In genomic region chr12:26648584-26648983, GRCh38 we compare ENCODE assay signal across 13 cellular contexts.
DNase-seq lines count a peak whose midpoint lies in the region; ATAC-seq and TF ChIP-seq lines count a peak whose summit lies in the region.
"Had no signal": no experiment of that assay in that cellular context is flagged by ENCODE, and none has a peak within 500 bp of the region (broad histone marks: within the 10 kb centered on the region; RNA-seq: fewer than 3 reads in every experiment).

No MANE protein-coding gene starts in this region.

- H3K36me3 ChIP-seq in gastroesophageal sphincter, result peaks cover 0 to 12% of the 10 kb centered on the region in 2 donors

- intact Hi-C loops in left colon (cut with DNase I, micrococcal nuclease), result no loop called here

- no peaks in the 10 kb centered on the region for H3K9me3 ChIP-seq in gastroesophageal sphincter

- H3K4me3 Mint-ChIP-seq in chondrocyte (ENCODE audit: unreplicated experiment) (no peak overlapping the region), mesothelial cell of epicardium (no peak overlapping the region)

- no peaks in the 10 kb centered on the region for H3K27me3 ChIP-seq in gastroesophageal sphincter

- TF ChIP-seq CTCF in chondrocyte (IDR thresholded peaks at IDR 0.05) (no peak), mesothelial cell of epicardium (IDR thresholded peaks at IDR 0.05; ENCODE audit: unreplicated experiment) (no peak), gastroesophageal sphincter (IDR thresholded peaks at IDR 0.05) (no peak)

- H3K27ac Mint-ChIP-seq in chondrocyte (ENCODE audit: unreplicated experiment), result peak overlapping the region; percentile 93
- H3K27ac Mint-ChIP-seq in mesothelial cell of epicardium, result peak overlapping the region; percentile 95

- peak overlapping the region in 1 of 4 donors; percentile 64 for H3K27ac ChIP-seq in gastroesophageal sphincter
- H3K27ac ChIP-seq: C4-2B had no signal

- H3K36me3 Mint-ChIP-seq in chondrocyte (ENCODE audit: low read depth) (peaks cover 14% of the 10 kb centered on the region), mesothelial cell of epicardium (peaks cover 46% of the 10 kb centered on the region)

- H3K27me3 Mint-ChIP-seq in chondrocyte (ENCODE audit: low read depth), result no peaks in the 10 kb centered on the region
- no peaks in the 10 kb centered on the region for H3K27me3 Mint-ChIP-seq in mesothelial cell of epicardium (ENCODE audit: low read depth)

- WGBS in gastroesophageal sphincter (ENCODE audit: low coverage in 1 of 2), 2 donors, result 36 to 40% methylated on average over 1 of the region's 1 CpG

- no peak overlapping the region for H3K4me3 ChIP-seq in gastroesophageal sphincter

- H3K9me3 Mint-ChIP-seq in chondrocyte (ENCODE audit: low read depth) (peaks cover 11% of the 10 kb centered on the region), mesothelial cell of epicardium (peaks cover 21% of the 10 kb centered on the region)

- TF ChIP-seq POLR2A in gastroesophageal sphincter (IDR thresholded peaks at IDR 0.05), result no peak

- peaks cover 38% of the 10 kb centered on the region for H3K4me1 Mint-ChIP-seq in chondrocyte (ENCODE audit: low read depth)
- H3K4me1 Mint-ChIP-seq in mesothelial cell of epicardium, result peaks cover 29% of the 10 kb centered on the region

- DNase-seq in AG08396 (ENCODE audit: low spot score) (peak; percentile 62), LoVo (ENCODE audit: low spot score) (peak; percentile 21), chondrocyte (ENCODE audit: low spot score) (no peak), mesothelial cell of epicardium (ENCODE audit: low spot score in 2 of 2, unreplicated experiment in 2 of 2) (no peak), NCI-H1417 (lab: John Stamatoyannopoulos, UW) (no peak), superior temporal gyrus (ENCODE audit: extremely low spot score) (no peak), left colon (no peak)
- DNase-seq: aorta, MV-4-11, right cardiac atrium, T-helper 2 cell had no signal

- H3K4me1 ChIP-seq in gastroesophageal sphincter, result peaks cover 0 to 25% (median 4%) of the 10 kb centered on the region in 3 donors

- TF ChIP-seq EP300 in gastroesophageal sphincter (IDR thresholded peaks at IDR 0.05), result no peak

- ATAC-seq in left colon (no peak), gastroesophageal sphincter (no peak)

Comparison
In these comparisons a context has a peak if more than half of its experiments do, and no peak if none do; other contexts are left out.
1. DNase-seq: peak in AG08396 (single experiment) and LoVo (single experiment); none in chondrocyte (single experiment), mesothelial cell of epicardium (0 of 2), NCI-H1417 (0 of 3), superior temporal gyrus (single experiment) and left colon (0 of 2).